17 cellular contexts compared by ENCODE assay signal in the genomic region with DNA sequence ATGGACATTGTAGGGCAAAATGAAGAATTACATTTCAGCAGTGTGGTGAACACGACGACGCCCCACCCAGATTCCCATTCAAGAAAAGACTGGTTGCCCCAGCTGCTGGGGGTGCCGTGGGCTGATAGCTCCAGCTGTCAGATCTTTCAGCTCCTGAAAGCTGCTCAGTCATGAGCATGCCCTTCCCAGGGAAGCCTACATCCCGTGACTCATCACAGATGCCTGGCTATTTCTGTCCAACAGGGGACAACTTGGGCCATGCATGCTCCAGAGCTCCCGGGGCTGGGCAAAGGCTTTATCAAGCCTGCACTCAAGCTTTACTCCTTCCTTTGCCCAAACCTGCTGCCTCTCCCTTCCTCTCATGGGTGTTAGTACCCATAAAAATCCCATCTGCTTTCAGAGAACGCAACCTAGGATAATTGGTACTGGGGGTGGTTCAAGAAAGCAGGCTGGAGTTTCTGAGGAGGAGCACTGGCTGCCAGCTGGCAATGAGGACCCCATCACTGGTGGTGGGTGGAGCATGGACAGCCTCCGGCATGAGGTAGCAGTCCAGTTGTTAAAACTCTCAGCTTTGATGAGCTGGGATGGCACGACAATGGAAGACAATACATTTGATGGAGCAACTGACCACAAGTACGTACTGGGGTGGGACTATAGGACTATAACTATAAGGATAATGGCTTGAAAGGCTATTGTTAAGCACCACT. TPM values are rescaled to one million over a fixed set of nuclear protein-coding genes. Genes with fewer than 3 reads are reported as not detected.
DNase-seq lines count a peak whose midpoint lies in the region; ATAC-seq, FAIRE-seq and TF ChIP-seq lines count a peak whose summit lies in the region.
"Had no signal": no experiment of that assay in that cellular context is flagged by ENCODE, and none has a peak within 500 bp of the region (broad histone marks: within the 10 kb centered on the region; RNA-seq: fewer than 3 reads in every experiment).

No MANE protein-coding gene starts in this region.

- no peak overlapping the region for H2AFZ ChIP-seq in astrocyte (ENCODE audit: low read depth, low read length)
- no peak overlapping the region for H2AFZ ChIP-seq in MM.1S (ENCODE audit: low read length)

- peaks cover 11% of the 10 kb centered on the region for H3K4me1 Mint-ChIP-seq in astrocyte (ENCODE audit: low read depth, unreplicated experiment)

- no peaks in the 10 kb centered on the region for H3F3A ChIP-seq in MM.1S (ENCODE audit: insufficient read depth, low read length)

- no peak overlapping the region for H3K4me3 Mint-ChIP-seq in astrocyte (ENCODE audit: unreplicated experiment)
- H3K4me3 Mint-ChIP-seq: activated CD4-positive, alpha-beta memory T cell treated with anti-CD3 and anti-CD28 coated beads for 36 hours; dendritic cell treated with granulocyte-macrophage colony-stimulating factor and Interleukin-4, amounts not matched to agents 40 ng/mL and 50 ng/mL, for 4 days had no signal

- ATAC-seq in right cardiac atrium, result peak; percentile 90
- ATAC-seq: upper lobe of right lung had no signal

- H3K27me3 Mint-ChIP-seq in astrocyte (ENCODE audit: low read depth, unreplicated experiment), result peaks cover 12% of the 10 kb centered on the region
- H3K27me3 Mint-ChIP-seq: dendritic cell treated with granulocyte-macrophage colony-stimulating factor and Interleukin-4, amounts not matched to agents 40 ng/mL and 50 ng/mL, for 4 days had no signal

- H3K27ac Mint-ChIP-seq in astrocyte (ENCODE audit: unreplicated experiment), result no peak overlapping the region
- H3K27ac Mint-ChIP-seq: activated CD4-positive, alpha-beta memory T cell treated with anti-CD3 and anti-CD28 coated beads for 36 hours; dendritic cell treated with granulocyte-macrophage colony-stimulating factor and Interleukin-4, amounts not matched to agents 40 ng/mL and 50 ng/mL, for 4 days had no signal

- FAIRE-seq in astrocyte (lab: Jason Lieb, UNC), result no peak

- H3K4me1 ChIP-seq in astrocyte (ENCODE audit: insufficient read depth, low read length), result no peaks in the 10 kb centered on the region
- no peaks in the 10 kb centered on the region for H3K4me1 ChIP-seq in right cardiac atrium (ENCODE audit: control insufficient read depth, insufficient read depth, low read length)
- no peaks in the 10 kb centered on the region for H3K4me1 ChIP-seq in MM.1S (ENCODE audit: low read length)
- H3K4me1 ChIP-seq: upper lobe of right lung had no signal

- H3K27ac ChIP-seq in astrocyte (ENCODE audit: low read depth, low read length), result no peak overlapping the region
- H3K27ac ChIP-seq in right cardiac atrium (ENCODE audit: low read length), result peak overlapping the region; percentile 43
- no peak overlapping the region for H3K27ac ChIP-seq in MM.1S (ENCODE audit: low read length)
- H3K27ac ChIP-seq: skin epidermis, upper lobe of right lung had no signal

- peak; percentile 62 for DNase-seq in A172 (ENCODE audit: low spot score)
- DNase-seq in HT1080 (ENCODE audit: low read depth), result peak; percentile 83
- peak; percentile 10 for DNase-seq in astrocyte (ENCODE audit: low read depth)
- no peak for DNase-seq in right cardiac atrium
- no peak for DNase-seq in NCI-H146 treated with DMSO at 0.1 percent for 48 hours (lab: John Stamatoyannopoulos, UW; ENCODE audit: unreplicated experiment)
- no peak for DNase-seq in cerebellum (ENCODE audit: low spot score)
- DNase-seq in Kasumi-1 (lab: John Stamatoyannopoulos, UW), result no peak
- no peak for DNase-seq in MM.1S
- DNase-seq: activated CD4-positive, alpha-beta memory T cell treated with anti-CD3 and anti-CD28 coated beads for 36 hours; GOT3; NCI-H1417 treated with DMSO at 0.1 percent for 48 hours; NCI-H774; stimulated activated naive CD4-positive, alpha-beta T cell; upper lobe of right lung had no signal

- TF ChIP-seq CTCF in astrocyte (IDR thresholded peaks at IDR 0.05; ENCODE audit: insufficient read depth, low read depth, low read length) (no peak), MM.1S (IDR thresholded peaks at IDR 0.05; ENCODE audit: low read length) (no peak)

- peaks cover 3% of the 10 kb centered on the region for H3K9me3 Mint-ChIP-seq in astrocyte (ENCODE audit: unreplicated experiment)
- H3K9me3 Mint-ChIP-seq: activated CD4-positive, alpha-beta memory T cell treated with anti-CD3 and anti-CD28 coated beads for 36 hours had no signal

- H3K4me2 ChIP-seq in astrocyte (ENCODE audit: low read length) (peak overlapping the region; percentile 8), MM.1S (ENCODE audit: low read depth, low read length) (no peak overlapping the region)

- intact Hi-C loops in right cardiac atrium (cut with DNase I), result no loop called here

- H3K27me3 ChIP-seq in astrocyte (ENCODE audit: insufficient read depth, low read length) (no peaks in the 10 kb centered on the region), right cardiac atrium (ENCODE audit: control insufficient read depth, insufficient read depth) (peaks cover 2% of the 10 kb centered on the region), MM.1S (replicated peaks; ENCODE audit: insufficient read depth, low read length) (no peaks in the 10 kb centered on the region)

- H3K36me3 ChIP-seq in astrocyte (ENCODE audit: insufficient read depth, low read length) (no peaks in the 10 kb centered on the region), MM.1S (replicated peaks; ENCODE audit: insufficient read depth, low read length) (no peaks in the 10 kb centered on the region)
- H3K36me3 ChIP-seq: upper lobe of right lung had no signal

- 67% methylated on average over 10 of the region's 10 CpGs for WGBS in right cardiac atrium

- H3K4me3 ChIP-seq in astrocyte (ENCODE audit: insufficient read depth, low read depth, low read length), result no peak overlapping the region
- no peak overlapping the region for H3K4me3 ChIP-seq in right cardiac atrium (ENCODE audit: low read length)
- no peak overlapping the region for H3K4me3 ChIP-seq in MM.1S (ENCODE audit: low read length)
- H3K4me3 ChIP-seq: skin epidermis, upper lobe of right lung had no signal

- no peaks in the 10 kb centered on the region for H3K79me2 ChIP-seq in astrocyte (ENCODE audit: insufficient read depth, low read length)
- H3K79me2 ChIP-seq in MM.1S (ENCODE audit: low read length), result no peaks in the 10 kb centered on the region

- no peaks in the 10 kb centered on the region for H3K9me3 ChIP-seq in astrocyte (ENCODE audit: insufficient read depth, low read depth, low read length)
- H3K9me3 ChIP-seq in right cardiac atrium (ENCODE audit: control insufficient read depth, low read length), result no peaks in the 10 kb centered on the region
- H3K9me3 ChIP-seq in MM.1S (replicated peaks; ENCODE audit: insufficient read depth, low read length), result no peaks in the 10 kb centered on the region
- H3K9me3 ChIP-seq: upper lobe of right lung had no signal

- no peak overlapping the region for H3K9ac ChIP-seq in astrocyte (ENCODE audit: low read length)
- H3K9ac ChIP-seq in MM.1S (ENCODE audit: low read length), result no peak overlapping the region

- H4K20me1 ChIP-seq in astrocyte (ENCODE audit: insufficient read depth, low read length) (no peaks in the 10 kb centered on the region), MM.1S (ENCODE audit: insufficient read depth, low read length) (no peaks in the 10 kb centered on the region)

- H3K9me2 ChIP-seq in MM.1S (replicated peaks; ENCODE audit: insufficient read depth, low read length), result no peaks in the 10 kb centered on the region

- no peaks in the 10 kb centered on the region for H3K36me3 Mint-ChIP-seq in astrocyte (ENCODE audit: low read depth, unreplicated experiment)
- H3K36me3 Mint-ChIP-seq: activated CD4-positive, alpha-beta memory T cell treated with anti-CD3 and anti-CD28 coated beads for 36 hours had no signal

RNA-seq across cellular contexts. Expression of a gene that starts 16.4 kb away (rescaled TPM):
- 0.69 TPM in 1 of 2 replicates, not detected in the other for total RNA-seq in A172 (2014; rRNA removed; shearing (Covaris generic))
- 1.4 and 1.8 TPM in 2 replicates for total RNA-seq in HT1080 (2014; rRNA removed; shearing (Covaris generic))
- polyA plus RNA-seq in HT1080 (2015; cell fraction: cytosol; rRNA removed), result not detected in 2 replicates
- not detected in 2 replicates for polyA plus RNA-seq in HT1080 (2015; cell fraction: nucleus; rRNA removed)
- total RNA-seq in astrocyte (8.6 and 9.0 TPM in 2 replicates), right cardiac atrium (under 1 TPM in 3 of 4 donors, not detected in 1; 0.03 to 0.57 (median 0.06) TPM), cerebellum (54.4 TPM)
- 0.23 TPM for polyA plus RNA-seq in right cardiac atrium
- total RNA-seq: activated CD4-positive, alpha-beta memory T cell treated with anti-CD3 and anti-CD28 coated beads for 36 hours; upper lobe of right lung had no signal
- polyA plus RNA-seq: fibroblast of lung had no signal

Comparison
In these comparisons a context has a peak if more than half of its experiments do, and no peak if none do; other contexts are left out.
1. DNase-seq: peak in A172 (single experiment), HT1080 (single experiment) and astrocyte (single experiment); none in right cardiac atrium (0 of 3), NCI-H146 treated with DMSO at 0.1 percent for 48 hours (single experiment), cerebellum (single experiment), Kasumi-1 (0 of 2) and MM.1S (single experiment).